In the genomic region with DNA sequence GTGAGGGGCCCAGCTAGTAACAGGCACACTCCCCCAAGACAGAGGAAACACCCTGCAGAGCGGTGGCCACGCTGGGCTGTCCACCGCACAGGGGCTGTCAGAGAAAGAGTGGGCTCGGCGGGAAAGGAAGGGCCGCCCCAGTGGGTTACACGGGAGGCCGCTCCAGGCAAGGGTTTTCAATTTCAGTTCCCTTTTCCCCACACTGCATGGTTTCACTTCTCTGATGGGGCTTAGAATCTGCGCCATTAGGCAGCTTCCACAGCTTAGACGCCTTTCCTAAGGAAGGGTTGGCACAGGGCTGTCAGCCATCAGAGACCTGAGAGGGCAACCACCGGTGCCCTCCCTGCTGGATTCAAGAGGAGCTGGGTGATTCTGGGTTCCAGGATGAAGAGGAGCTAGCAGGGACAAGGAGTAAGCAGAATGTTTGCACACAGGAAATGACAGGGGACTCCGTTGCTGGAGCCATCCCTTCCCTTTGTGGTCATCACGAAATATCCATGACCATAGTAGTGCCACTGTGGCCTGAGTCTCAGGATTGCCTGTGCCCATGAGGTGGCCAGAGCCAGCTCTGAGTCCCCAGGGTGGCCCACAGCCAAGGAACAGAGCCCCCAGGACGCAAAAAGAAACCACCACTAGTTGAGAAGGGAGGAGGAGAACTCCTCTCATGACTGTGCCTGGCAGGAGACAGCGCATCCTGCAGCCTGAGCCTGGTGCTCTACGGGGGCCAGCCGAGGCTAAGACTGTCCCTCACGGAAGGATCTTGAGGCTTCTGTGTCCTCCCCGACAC, we compare ENCODE assay signal across 8 cellular contexts.
DNase-seq lines count a peak whose midpoint lies in the region; ATAC-seq and TF ChIP-seq lines count a peak whose summit lies in the region.

No MANE protein-coding gene starts in this region.

- H3K27ac Mint-ChIP-seq in activated CD4-positive, alpha-beta T cell treated with anti-CD3 and anti-CD28 coated beads for 36 hours = peak overlapping the region; percentile 10

- POLR2A ChIA-PET in activated CD4-positive, alpha-beta T cell treated with anti-CD3 and anti-CD28 coated beads for 36 hours (lab: Charles Lee) = no interaction called here

- H3K9me3 Mint-ChIP-seq in activated CD4-positive, alpha-beta T cell treated with anti-CD3 and anti-CD28 coated beads for 36 hours (ENCODE audit: low read depth) = no peaks in the 10 kb centered on the region

- H3K4me1 Mint-ChIP-seq in activated CD4-positive, alpha-beta T cell treated with anti-CD3 and anti-CD28 coated beads for 36 hours = peaks cover 2% of the 10 kb centered on the region

- intact Hi-C loops in activated CD4-positive, alpha-beta T cell treated with anti-CD3 and anti-CD28 coated beads for 36 hours (cut with DNase I, micrococcal nuclease) = no loop called here

- no peaks in the 10 kb centered on the region for H3K9me3 ChIP-seq in lung (ENCODE audit: control insufficient read depth in 2 of 2, insufficient read depth in 1 of 2, low read length in 1 of 2)

- H3K4me1 ChIP-seq in lung (ENCODE audit: control insufficient read depth in 2 of 2, insufficient read depth in 2 of 2, low read length in 2 of 2) = peaks cover 0 to 4% of the 10 kb centered on the region in 2 donors

- DNase-seq in activated CD4-positive, alpha-beta T cell treated with anti-CD3 and anti-CD28 coated beads for 36 hours = no peak
- DNase-seq in activated CD4-positive, alpha-beta T cell treated with anti-CD3 and anti-CD28 coated beads for 1 hour = no peak
- peak; percentile 94 for DNase-seq in SIG-M5 treated with dmso at 0.1 percent for 504 hours (lab: John Stamatoyannopoulos, UW; ENCODE audit: unreplicated experiment)
- no peak for DNase-seq in lung (ENCODE audit: low spot score)
- DNase-seq in NCI-H446 treated with DMSO at 0.1 percent for 48 hours (lab: John Stamatoyannopoulos, UW) = no peak
- no peak for DNase-seq in UCSD-AML1 (lab: John Stamatoyannopoulos, UW; ENCODE audit: unreplicated experiment)
- DNase-seq in DMS 273 treated with DMSO at 0.1 percent for 48 hours (lab: John Stamatoyannopoulos, UW) = no peak

- CTCF ChIA-PET in activated CD4-positive, alpha-beta T cell treated with anti-CD3 and anti-CD28 coated beads for 36 hours (lab: Charles Lee) = interaction anchor here (1.7 kb wide), 1 partner anchor 12 kb away, joined by 4 read pairs; no protein-coding TSS in a partner anchor

- ATAC-seq in activated CD4-positive, alpha-beta T cell treated with anti-CD3 and anti-CD28 coated beads for 36 hours = no peak
- peak; percentile 94 for ATAC-seq in HG02885 (IDR thresholded peaks at IDR 0.05; ENCODE audit: poor library complexity, unreplicated experiment)
- peak; percentile 55 for ATAC-seq in lung (ENCODE audit: insufficient read depth, low FRiP score)

- no peaks in the 10 kb centered on the region for H3K27me3 ChIP-seq in lung (ENCODE audit: control insufficient read depth, insufficient read depth)

- H3K27me3 Mint-ChIP-seq in activated CD4-positive, alpha-beta T cell treated with anti-CD3 and anti-CD28 coated beads for 36 hours = no peaks in the 10 kb centered on the region

- H3K4me3 ChIP-seq in lung = no peak overlapping the region

- no peak for TF ChIP-seq CTCF in lung (IDR thresholded peaks at IDR 0.05; ENCODE audit: control extremely low read depth, extremely low read depth)

- H3K27ac ChIP-seq in lung (ENCODE audit: low read depth in 1 of 2, low read length in 1 of 2) = peak overlapping the region in 1 of 2 donors; percentile 71

- no peak overlapping the region for H3K4me3 Mint-ChIP-seq in activated CD4-positive, alpha-beta T cell treated with anti-CD3 and anti-CD28 coated beads for 36 hours

- no peaks in the 10 kb centered on the region for H3K36me3 ChIP-seq in lung (ENCODE audit: control insufficient read depth in 2 of 2, insufficient read depth in 2 of 2, low read length in 2 of 2)

- no peaks in the 10 kb centered on the region for H3K36me3 Mint-ChIP-seq in activated CD4-positive, alpha-beta T cell treated with anti-CD3 and anti-CD28 coated beads for 36 hours (ENCODE audit: low read depth)

- WGBS in lung, 2 donors = 44 to 72% methylated on average over 19 of the region's 19 CpGs
